8 cellular contexts compared by ENCODE assay signal in genomic region chr10:89252225-89252585, GRCh38. TPM values are rescaled to one million over a fixed set of nuclear protein-coding genes. Genes with fewer than 3 reads are reported as not detected.
DNase-seq lines count a peak whose midpoint lies in the region; ATAC-seq and TF ChIP-seq lines count a peak whose summit lies in the region.

No MANE protein-coding gene starts in this region.

- no peaks in the 10 kb centered on the region for H3K27me3 ChIP-seq in CD4-positive, CD25-positive, alpha-beta regulatory T cell (ENCODE audit: control insufficient read depth, insufficient read depth, low read length)
- H3K27me3 ChIP-seq in esophagus muscularis mucosa (no peaks in the 10 kb centered on the region), parathyroid adenoma (ENCODE audit: control insufficient read depth, insufficient read depth, low read length) (no peaks in the 10 kb centered on the region)

- no peak overlapping the region for H3K9ac ChIP-seq in parathyroid adenoma

- peak overlapping the region in 2 of 3 donors; percentile 78 to 86 for H3K27ac Mint-ChIP-seq in CD4-positive, CD25-positive, alpha-beta regulatory T cell

- H2AFZ ChIP-seq in parathyroid adenoma = peak overlapping the region; percentile 87

- H3K79me2 ChIP-seq in parathyroid adenoma = peaks cover 2% of the 10 kb centered on the region

- H3K27me3 Mint-ChIP-seq in CD4-positive, CD25-positive, alpha-beta regulatory T cell = peaks cover 20% of the 10 kb centered on the region

- intact Hi-C loops in esophagus muscularis mucosa (cut with DNase I) = no loop called here

- no peaks in the 10 kb centered on the region for H3K36me3 ChIP-seq in CD4-positive, CD25-positive, alpha-beta regulatory T cell (ENCODE audit: control insufficient read depth, insufficient read depth, low read length)
- H3K36me3 ChIP-seq in esophagus muscularis mucosa (no peaks in the 10 kb centered on the region), parathyroid adenoma (ENCODE audit: control insufficient read depth, insufficient read depth, low read length) (no peaks in the 10 kb centered on the region)

- H3K4me1 ChIP-seq in CD4-positive, CD25-positive, alpha-beta regulatory T cell (ENCODE audit: control insufficient read depth, insufficient read depth, low read length, poor library complexity, severe bottlenecking) = peaks cover 11% of the 10 kb centered on the region
- peaks cover 7 to 30% (median 21%) of the 10 kb centered on the region in 4 donors for H3K4me1 ChIP-seq in esophagus muscularis mucosa
- H3K4me1 ChIP-seq in parathyroid adenoma = no peaks in the 10 kb centered on the region

- 92% methylated on average over 2 of the region's 2 CpGs for WGBS in esophagus muscularis mucosa

- TF ChIP-seq EP300 in esophagus muscularis mucosa (IDR thresholded peaks at IDR 0.05) = no peak

- H3K9me3 Mint-ChIP-seq in CD4-positive, CD25-positive, alpha-beta regulatory T cell = peaks cover 0 to 7% (median 0%) of the 10 kb centered on the region in 7 donors

- no peak for ATAC-seq in CD4-positive, CD25-positive, alpha-beta regulatory T cell (ENCODE audit: low read depth in 2 of 2)
- no peak for ATAC-seq in HG02678 (IDR thresholded peaks at IDR 0.05; ENCODE audit: unreplicated experiment)

- peaks cover 18 to 29% (median 25%) of the 10 kb centered on the region in 4 donors for H3K4me1 Mint-ChIP-seq in CD4-positive, CD25-positive, alpha-beta regulatory T cell

- no peak for TF ChIP-seq POLR2A in NB4 (IDR thresholded peaks at IDR 0.05; ENCODE audit: extremely low read depth, insufficient read length)
- TF ChIP-seq POLR2A in esophagus muscularis mucosa (IDR thresholded peaks at IDR 0.05; ENCODE audit: low read depth) = no peak

- H3K27ac ChIP-seq in CD4-positive, CD25-positive, alpha-beta regulatory T cell (ENCODE audit: insufficient read depth, low read length, poor library complexity, severe bottlenecking) = peak overlapping the region; percentile 51
- H3K27ac ChIP-seq in esophagus muscularis mucosa (replicated peaks in 1 of 4) = peak overlapping the region in 2 of 4 donors; percentile 84 to 87
- no peak overlapping the region for H3K27ac ChIP-seq in parathyroid adenoma

- no peak for TF ChIP-seq CTCF in NB4 (IDR thresholded peaks at IDR 0.05; ENCODE audit: low read depth, low read length)
- no peak for TF ChIP-seq CTCF in esophagus muscularis mucosa (IDR thresholded peaks at IDR 0.05)
- TF ChIP-seq CTCF in parathyroid adenoma (IDR thresholded peaks at IDR 0.05) = no peak

- peak overlapping the region; percentile 67 for H3K4me2 ChIP-seq in parathyroid adenoma (ENCODE audit: low read length)

- DNase-seq in CD4-positive, CD25-positive, alpha-beta regulatory T cell = no peak
- DNase-seq in NB4 (ENCODE audit: low read depth) (no peak), esophagus muscularis mucosa (ENCODE audit: extremely low spot score) (no peak), cerebellum (ENCODE audit: low spot score) (no peak), NCI-H1930 (lab: John Stamatoyannopoulos, UW) (no peak), NAMALWA (ENCODE audit: low spot score) (no peak)

- H3K36me3 Mint-ChIP-seq in CD4-positive, CD25-positive, alpha-beta regulatory T cell = peaks cover 8% of the 10 kb centered on the region

- peaks cover 0 to 6% of the 10 kb centered on the region in 2 experiments for H3K9me3 ChIP-seq in CD4-positive, CD25-positive, alpha-beta regulatory T cell (ENCODE audit: control insufficient read depth in 2 of 2, low read length in 2 of 2)
- H3K9me3 ChIP-seq in esophagus muscularis mucosa (no peaks in the 10 kb centered on the region), parathyroid adenoma (ENCODE audit: control insufficient read depth, low read length) (no peaks in the 10 kb centered on the region)

- H3K4me3 ChIP-seq in CD4-positive, CD25-positive, alpha-beta regulatory T cell (ENCODE audit: low read depth, low read length) = peak overlapping the region; percentile 45
- H3K4me3 ChIP-seq in NB4 (ENCODE audit: low read depth, low read length) (peak overlapping the region; percentile 26), esophagus muscularis mucosa (peak overlapping the region; percentile 88 to 91 (median 90)), parathyroid adenoma (ENCODE audit: low read depth, low read length) (no peak overlapping the region)

- peak overlapping the region in 2 of 4 donors; percentile 31 to 99 for H3K4me3 Mint-ChIP-seq in CD4-positive, CD25-positive, alpha-beta regulatory T cell

RNA-seq across cellular contexts. Expression of gene LIPA, which starts 0.6 kb away (rescaled TPM):
- 25.2 TPM for total RNA-seq in CD4-positive, CD25-positive, alpha-beta regulatory T cell
- 10 to 100 TPM; 89.8 to 99.9 (median 95.7) TPM for polyA plus RNA-seq in CD4-positive, CD25-positive, alpha-beta regulatory T cell
- total RNA-seq in esophagus muscularis mucosa (10 to 100 TPM; 18.3 to 28.3 (median 24.0) TPM), cerebellum (36.4 TPM)

RNA-seq across cellular contexts. Expression of gene CH25H, which starts 45.1 kb away (rescaled TPM):
- total RNA-seq in CD4-positive, CD25-positive, alpha-beta regulatory T cell = 1.6 TPM
- 1 to 10 TPM in 1 of 4 donors, under 1 TPM in 3; 0.10 to 1.0 (median 0.84) TPM for polyA plus RNA-seq in CD4-positive, CD25-positive, alpha-beta regulatory T cell
- total RNA-seq in esophagus muscularis mucosa = 10 to 100 TPM in 1 of 4 donors, 1 to 10 TPM in 3; 2.1 to 83.3 (median 2.4) TPM
- 0.73 TPM for total RNA-seq in cerebellum

RNA-seq across cellular contexts. Expression of gene IFIT2, which starts 49.6 kb away (rescaled TPM):
- total RNA-seq in CD4-positive, CD25-positive, alpha-beta regulatory T cell = 10.0 TPM
- 1 to 10 TPM; 3.6 to 6.3 (median 4.7) TPM for polyA plus RNA-seq in CD4-positive, CD25-positive, alpha-beta regulatory T cell
- total RNA-seq in esophagus muscularis mucosa (1 to 10 TPM; 2.2 to 5.0 (median 3.3) TPM), cerebellum (3.4 TPM)
